In the genomic region with DNA sequence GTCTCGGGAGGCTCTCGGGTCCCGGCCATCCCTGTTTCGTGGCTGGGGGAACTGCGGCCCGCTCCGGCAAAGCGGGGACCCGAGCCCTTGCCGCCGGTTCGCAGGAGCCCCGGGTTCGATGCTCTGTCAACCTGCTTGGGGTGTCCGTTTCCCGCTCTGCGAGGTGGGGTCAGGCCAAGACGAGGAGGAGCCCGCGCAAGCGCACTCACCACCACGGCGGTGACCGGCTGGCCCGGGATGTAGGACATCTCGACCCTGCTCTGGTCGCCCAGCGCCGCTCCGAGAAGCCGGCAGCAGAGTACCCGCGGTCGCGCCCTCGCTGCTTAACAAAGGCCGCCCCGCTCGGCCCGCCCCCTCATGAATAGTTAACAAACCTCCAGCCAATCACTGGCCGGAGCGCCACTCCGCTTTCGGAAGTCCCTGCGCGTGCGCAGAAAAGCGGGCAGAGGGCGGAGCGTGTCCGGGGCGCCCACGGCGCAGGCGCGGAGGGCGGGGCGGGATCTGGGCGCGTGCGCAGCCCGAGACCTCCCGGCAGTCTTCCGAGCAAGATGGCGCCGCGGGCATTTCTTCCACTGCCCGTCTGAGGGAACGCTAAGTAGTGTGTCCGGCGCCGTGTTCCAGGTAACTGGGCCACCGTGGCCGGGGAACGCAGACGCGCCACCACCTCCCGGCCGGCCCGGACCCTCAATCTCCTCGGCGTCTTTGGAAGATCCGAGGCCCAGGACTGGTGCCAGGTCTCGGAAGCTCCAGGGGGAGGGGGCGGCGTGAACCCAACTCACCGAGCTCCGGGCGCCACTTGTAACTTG, we compare ENCODE assay signal across 8 cellular contexts. TPM values are rescaled to one million over a fixed set of nuclear protein-coding genes. Genes with fewer than 3 reads are reported as not detected.
DNase-seq lines count a peak whose midpoint lies in the region; ATAC-seq and TF ChIP-seq lines count a peak whose summit lies in the region.

Gene EMC6 (plus strand): TSS at position 534 of the 806 bp plus-strand sequence. CDS start 335 bp downstream, outside the sequence.
A gene with protein sequence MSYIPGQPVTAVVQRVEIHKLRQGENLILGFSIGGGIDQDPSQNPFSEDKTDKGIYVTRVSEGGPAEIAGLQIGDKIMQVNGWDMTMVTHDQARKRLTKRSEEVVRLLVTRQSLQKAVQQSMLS (minus strand): TSS at position 300 of the 806 bp plus-strand sequence. CDS start 52 bp downstream, at position 248.

- H3K36me3 ChIP-seq in spleen, result peaks cover 0 to 41% (median 13%) of the 10 kb centered on the region in 6 donors

- peak within 1 kb of the TSS; percentile 80 to 95 (median 92) for H3K27ac ChIP-seq in spleen

- in situ Hi-C loops in GM18951 (cut with MboI; ENCODE audit: low sequenced_read_pairs, unreplicated experiment), result no loop called here

- H3K9me3 ChIP-seq in spleen, result no peaks in the 10 kb centered on the region

- H3K27me3 ChIP-seq in spleen (replicated peaks in 1 of 7), result no peaks in the 10 kb centered on the region

- peaks cover 15 to 54% (median 38%) of the 10 kb centered on the region in 6 donors for H3K4me1 ChIP-seq in spleen

- peak within 1 kb of the TSS; percentile 73 to 99 (median 88) for H3K4me3 ChIP-seq in spleen

- peak; percentile 82 for ATAC-seq in HG03196 (IDR thresholded peaks at IDR 0.05; ENCODE audit: unreplicated experiment)

- 0 to 1% (median 0%) methylated on average over 27 to 89 of the region's 89 CpGs for WGBS in spleen, 5 donors

- intact Hi-C loops in spleen (cut with DNase I; ENCODE audit: low total_unique reads), result no loop called here

- peak in 2 of 11 experiments; percentile 26 to 31 for TF ChIP-seq CTCF in spleen (IDR thresholded peaks at IDR 0.05 in 8 of 11, conservative IDR thresholded peaks at IDR 0.05 in 3 of 11)

- DNase-seq in AG08395 (ENCODE audit: low spot score) (peak; percentile 100), NCI-H345 treated with DMSO at 0.1 percent for 48 hours (lab: John Stamatoyannopoulos, UW; ENCODE audit: unreplicated experiment) (peak; percentile 84), inferior parietal cortex (ENCODE audit: extremely low spot score) (peak; percentile 98), spleen (peak; percentile 100)
- DNase-seq in activated CD4-positive, CD25-positive, alpha-beta regulatory T cell (lab: John Stamatoyannopoulos, UW), result peak; percentile 95 to 98 (median 97)
- peak; percentile 99 for DNase-seq in central memory CD4-positive, alpha-beta T cell

- TF ChIP-seq POLR2A in GM18951 (IDR thresholded peaks at IDR 0.05; ENCODE audit: extremely low read depth, insufficient read depth, insufficient read length), result peak; percentile 98
- TF ChIP-seq POLR2A in spleen (IDR thresholded peaks at IDR 0.05), result peak in 2 of 3 donors; percentile 70 to 80

RNA-seq across cellular contexts. Expression of gene EMC6, which starts in this region (rescaled TPM):
- 10 to 100 TPM in 5 of 7 donors, 1 to 10 TPM in 2; 6.0 to 28.8 (median 20.0) TPM for total RNA-seq in spleen
- 10 to 100 TPM; 49.1 to 85.3 (median 67.9) TPM for polyA plus RNA-seq in spleen

RNA-seq across cellular contexts. Expression of the second gene that starts in this region (rescaled TPM):
- total RNA-seq in spleen, result 10 to 100 TPM; 32.9 to 57.1 (median 53.5) TPM
- 10 to 100 TPM; 35.2 to 65.7 (median 47.9) TPM for polyA plus RNA-seq in spleen

Comparison
In these comparisons a context has a peak if more than half of its experiments do, and no peak if none do; other contexts are left out.
1. Peak in every context shown above with its lines: DNase-seq, ATAC-seq, H3K4me3 ChIP-seq and H3K27ac ChIP-seq.